18 cellular contexts compared by ENCODE assay signal in genomic region chr14:100835278-100836052, GRCh38. TPM values are rescaled to one million over a fixed set of nuclear protein-coding genes. Genes with fewer than 3 reads are reported as not detected.
"Had no signal": no experiment of that assay in that cellular context is flagged by ENCODE, and none has a peak within 500 bp of the region (broad histone marks: within the 10 kb centered on the region; RNA-seq: fewer than 3 reads in every experiment).

No MANE protein-coding gene starts in this region.

- H3K36me3 Mint-ChIP-seq: activated CD8-positive, alpha-beta memory T cell treated with anti-CD3 and anti-CD28 coated beads, Interleukin-2, amount 10 ng/mL, durations not matched to agents 7 days and 5 days; activated naive CD8-positive, alpha-beta T cell treated with anti-CD3 and anti-CD28 coated beads for 36 hours; T-cell had no signal

- DNase-seq: activated CD4-positive, alpha-beta memory T cell treated with anti-CD3 and anti-CD28 coated beads, Interleukin-2, amount 10 ng/mL, durations not matched to agents 7 days and 5 days; activated CD4-positive, alpha-beta T cell treated with anti-CD3 and anti-CD28 coated beads for 48 hours; activated CD4-positive, CD25-positive, alpha-beta regulatory T cell; activated CD8-positive, alpha-beta memory T cell treated with anti-CD3 and anti-CD28 coated beads, Interleukin-2, amount 10 ng/mL, durations not matched to agents 7 days and 5 days; activated naive CD8-positive, alpha-beta T cell treated with anti-CD3 and anti-CD28 coated beads for 36 hours; body of pancreas; effector memory CD8-positive, alpha-beta T cell; left colon; retina; stimulated activated CD4-positive, alpha-beta T cell treated with anti-CD3 and anti-CD28 coated beads, Interleukin-2, amount 100 ng/mL, for 48 hours; stimulated activated naive CD8-positive, alpha-beta T cell treated with anti-CD3 and anti-CD28 coated beads, Interleukin-15, amount 100 ng/mL, for 72 hours; T-cell; T-helper 9 cell; transverse colon; uterus had no signal

- H3K27me3 ChIP-seq: body of pancreas, transverse colon, uterus had no signal

- H3K4me3 Mint-ChIP-seq: activated CD4-positive, alpha-beta memory T cell treated with anti-CD3 and anti-CD28 coated beads, Interleukin-2, amount 10 ng/mL, durations not matched to agents 7 days and 5 days; activated CD8-positive, alpha-beta memory T cell treated with anti-CD3 and anti-CD28 coated beads, Interleukin-2, amount 10 ng/mL, durations not matched to agents 7 days and 5 days; activated naive CD8-positive, alpha-beta T cell treated with anti-CD3 and anti-CD28 coated beads for 36 hours; effector memory CD8-positive, alpha-beta T cell; stimulated activated naive CD8-positive, alpha-beta T cell treated with anti-CD3 and anti-CD28 coated beads, Interleukin-15, amount 100 ng/mL, for 72 hours; T-cell had no signal

- H3K4me3 ChIP-seq: body of pancreas, lung, suprapubic skin, transverse colon, uterus had no signal

- H3K36me3 ChIP-seq: suprapubic skin, transverse colon, uterus had no signal

- H3K27me3 Mint-ChIP-seq: activated CD4-positive, alpha-beta memory T cell treated with anti-CD3 and anti-CD28 coated beads, Interleukin-2, amount 10 ng/mL, durations not matched to agents 7 days and 5 days; activated CD8-positive, alpha-beta memory T cell treated with anti-CD3 and anti-CD28 coated beads, Interleukin-2, amount 10 ng/mL, durations not matched to agents 7 days and 5 days had no signal

- H3K4me1 Mint-ChIP-seq: activated CD4-positive, alpha-beta memory T cell treated with anti-CD3 and anti-CD28 coated beads, Interleukin-2, amount 10 ng/mL, durations not matched to agents 7 days and 5 days; activated CD8-positive, alpha-beta memory T cell treated with anti-CD3 and anti-CD28 coated beads, Interleukin-2, amount 10 ng/mL, durations not matched to agents 7 days and 5 days; activated naive CD8-positive, alpha-beta T cell treated with anti-CD3 and anti-CD28 coated beads for 36 hours; T-cell had no signal

- H3K9me3 Mint-ChIP-seq: activated CD4-positive, alpha-beta memory T cell treated with anti-CD3 and anti-CD28 coated beads, Interleukin-2, amount 10 ng/mL, durations not matched to agents 7 days and 5 days; activated naive CD8-positive, alpha-beta T cell treated with anti-CD3 and anti-CD28 coated beads for 36 hours; effector memory CD8-positive, alpha-beta T cell; stimulated activated naive CD8-positive, alpha-beta T cell treated with anti-CD3 and anti-CD28 coated beads, Interleukin-15, amount 100 ng/mL, for 72 hours; T-cell had no signal

- H3K4me1 ChIP-seq: body of pancreas, suprapubic skin, transverse colon, uterus had no signal

- H3K27ac ChIP-seq: body of pancreas, suprapubic skin, transverse colon, uterus had no signal

- H3K9me3 ChIP-seq: body of pancreas, suprapubic skin, transverse colon, uterus had no signal

- H3K27ac Mint-ChIP-seq: activated CD4-positive, alpha-beta memory T cell treated with anti-CD3 and anti-CD28 coated beads, Interleukin-2, amount 10 ng/mL, durations not matched to agents 7 days and 5 days; activated CD8-positive, alpha-beta memory T cell treated with anti-CD3 and anti-CD28 coated beads, Interleukin-2, amount 10 ng/mL, durations not matched to agents 7 days and 5 days; activated naive CD8-positive, alpha-beta T cell treated with anti-CD3 and anti-CD28 coated beads for 36 hours; effector memory CD8-positive, alpha-beta T cell; stimulated activated naive CD8-positive, alpha-beta T cell treated with anti-CD3 and anti-CD28 coated beads, Interleukin-15, amount 100 ng/mL, for 72 hours; T-cell had no signal

RNA-seq across cellular contexts. Expression of gene MEG3, which starts 9.5 kb away (rescaled TPM):
- total RNA-seq: activated CD4-positive, alpha-beta memory T cell treated with anti-CD3 and anti-CD28 coated beads, Interleukin-2, amount 10 ng/mL, durations not matched to agents 7 days and 5 days; activated CD8-positive, alpha-beta memory T cell treated with anti-CD3 and anti-CD28 coated beads, Interleukin-2, amount 10 ng/mL, durations not matched to agents 7 days and 5 days had no signal
- polyA plus RNA-seq: neural cell had no signal
